Comparison of ENCODE assay signal across 8 cellular contexts in the genomic region with DNA sequence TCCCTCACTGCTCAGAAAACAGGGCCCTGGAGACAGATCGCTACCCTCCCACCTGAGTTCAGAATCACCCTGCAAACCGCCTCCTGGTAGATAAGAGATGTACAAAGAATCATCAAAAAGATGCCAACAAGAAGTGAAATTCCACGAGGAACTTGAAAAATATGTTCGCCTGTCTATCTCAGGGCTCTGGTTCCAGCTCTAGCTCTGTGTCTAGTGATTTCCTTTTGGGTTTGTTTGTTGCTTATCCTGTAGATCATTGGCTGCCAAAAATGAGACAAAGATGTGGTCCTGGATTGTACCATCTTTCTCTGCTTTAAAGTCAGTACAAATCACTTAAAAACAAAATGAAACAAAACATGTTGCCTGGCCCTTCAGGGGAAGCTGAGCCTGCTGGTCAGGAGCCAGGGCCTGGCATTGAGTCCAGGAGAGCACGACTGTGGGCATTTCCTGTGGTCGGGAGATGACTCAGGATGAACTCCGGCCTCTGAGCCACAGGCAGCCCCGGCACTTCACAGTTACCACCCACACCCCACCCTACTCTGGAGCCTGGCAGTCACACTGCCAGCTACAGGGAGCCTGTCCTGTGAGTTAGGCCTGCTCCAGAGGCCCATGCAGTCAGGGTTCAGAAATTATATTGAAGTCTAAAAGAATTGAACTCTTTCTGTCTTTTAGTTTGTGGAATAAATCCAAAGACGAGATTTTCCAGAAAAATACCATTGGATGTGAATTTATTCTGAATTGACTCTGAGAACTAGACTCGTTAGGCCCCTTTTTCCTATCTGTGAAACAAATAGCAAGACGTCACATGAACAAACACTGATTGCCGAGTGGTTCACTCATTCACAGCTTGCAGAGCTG. TPM values are rescaled to one million over a fixed set of nuclear protein-coding genes. Genes with fewer than 3 reads are reported as not detected.
DNase-seq lines count a peak whose midpoint lies in the region; ATAC-seq and TF ChIP-seq lines count a peak whose summit lies in the region.
"Had no signal": no experiment of that assay in that cellular context is flagged by ENCODE, and none has a peak within 500 bp of the region (broad histone marks: within the 10 kb centered on the region; RNA-seq: fewer than 3 reads in every experiment).

No MANE protein-coding gene starts in this region.

- DNase-seq in NCI-H226: peak; percentile 99
- DNase-seq in dermis microvascular lymphatic vessel endothelial cell (ENCODE audit: low read depth in 2 of 2): peak; percentile 41 to 92
- peak; percentile 32 for DNase-seq in mesendoderm
- DNase-seq in ureter (ENCODE audit: low spot score): peak; percentile 71
- DNase-seq in putamen (ENCODE audit: low spot score): no peak
- no peak for DNase-seq in CD4-positive, alpha-beta T cell

- no peaks in the 10 kb centered on the region for H3K79me1 ChIP-seq in mesendoderm (ENCODE audit: low read length)

- H3K27me3 Mint-ChIP-seq in CD4-positive, alpha-beta T cell: no peaks in the 10 kb centered on the region

- no peak overlapping the region for H4K5ac ChIP-seq in mesendoderm (ENCODE audit: low read length)

- peak; percentile 44 for ATAC-seq in GM19025 (IDR thresholded peaks at IDR 0.05; ENCODE audit: low read depth, unreplicated experiment)
- ATAC-seq in CD4-positive, alpha-beta T cell (ENCODE audit: poor library complexity): no peak

- no peak overlapping the region for H2AK5ac ChIP-seq in mesendoderm (ENCODE audit: low read length)

- POLR2A ChIA-PET in CD4-positive, alpha-beta T cell (lab: Charles Lee): interaction anchor here (1.0 kb wide), 1 partner anchor 94 kb away, joined by 3 read pairs; no protein-coding TSS in a partner anchor

- no peaks in the 10 kb centered on the region for H3K9me3 ChIP-seq in CD4-positive, alpha-beta T cell (ENCODE audit: control insufficient read depth, low read length)

- H3K27ac ChIP-seq in mesendoderm (ENCODE audit: low read depth, low read length): peak overlapping the region; percentile 43
- H3K27ac ChIP-seq in CD4-positive, alpha-beta T cell (ENCODE audit: low read depth, low read length): no peak overlapping the region

- H3K4ac ChIP-seq in mesendoderm (ENCODE audit: low read depth, low read length): no peak overlapping the region

- no peak for TF ChIP-seq CTCF in CD4-positive, alpha-beta T cell (IDR thresholded peaks at IDR 0.05)

- no peak overlapping the region for H3K23ac ChIP-seq in mesendoderm (ENCODE audit: low read length)

- H3K9ac ChIP-seq in mesendoderm (ENCODE audit: low read length): no peak overlapping the region

- no peaks in the 10 kb centered on the region for H3K79me2 ChIP-seq in mesendoderm (ENCODE audit: control insufficient read depth, insufficient read depth, low read length)

- H3K4me3 Mint-ChIP-seq in CD4-positive, alpha-beta T cell: no peak overlapping the region

- H2BK5ac ChIP-seq in mesendoderm (ENCODE audit: low read length): no peak overlapping the region

- peaks cover 6% of the 10 kb centered on the region for H3K4me1 Mint-ChIP-seq in CD4-positive, alpha-beta T cell (ENCODE audit: low read depth)

- peak overlapping the region; percentile 37 for H3K56ac ChIP-seq in mesendoderm (ENCODE audit: low read length)

- H3K4me1 ChIP-seq in mesendoderm (ENCODE audit: control insufficient read depth, low read depth, low read length): no peaks in the 10 kb centered on the region

- no peaks in the 10 kb centered on the region for H3K27me3 ChIP-seq in mesendoderm (ENCODE audit: insufficient read depth, low read length, poor library complexity)
- no peaks in the 10 kb centered on the region for H3K27me3 ChIP-seq in CD4-positive, alpha-beta T cell (ENCODE audit: control insufficient read depth, insufficient read depth, low read length)

- no CpG with 5 or more reads among the region's 12 CpGs for WGBS in mesendoderm (ENCODE audit: extremely low coverage, insufficient coverage, low lambda C conversion rate)

- no peak overlapping the region for H3K4me3 ChIP-seq in mesendoderm (ENCODE audit: low read length)

- H4K8ac ChIP-seq in mesendoderm (ENCODE audit: low read depth, low read length): no peak overlapping the region

- H2BK120ac ChIP-seq in mesendoderm (ENCODE audit: low read depth, low read length): peak overlapping the region; percentile 39

- CTCF ChIA-PET in CD4-positive, alpha-beta T cell (lab: Charles Lee): no interaction called here

- H3K4me2 ChIP-seq in mesendoderm (ENCODE audit: low read length): no peak overlapping the region

- no peaks in the 10 kb centered on the region for H3K36me3 Mint-ChIP-seq in CD4-positive, alpha-beta T cell (ENCODE audit: low read depth)

- no peaks in the 10 kb centered on the region for H3K36me3 ChIP-seq in mesendoderm (ENCODE audit: control insufficient read depth, insufficient read depth, low read length)

- peak overlapping the region; percentile 11 for H3K18ac ChIP-seq in mesendoderm (ENCODE audit: low read length)

- H2BK15ac ChIP-seq in mesendoderm (replicated peaks; ENCODE audit: low read depth): no peak overlapping the region

- no peaks in the 10 kb centered on the region for H3K9me3 Mint-ChIP-seq in CD4-positive, alpha-beta T cell

- intact Hi-C loops in CD4-positive, alpha-beta T cell (cut with DNase I, micrococcal nuclease): no loop called here

- H3K27ac Mint-ChIP-seq in CD4-positive, alpha-beta T cell: no peak overlapping the region

RNA-seq across cellular contexts. Expression of a gene that starts 8.0 kb away (rescaled TPM):
- total RNA-seq in dermis microvascular lymphatic vessel endothelial cell: not detected in 2 replicates
- polyA plus RNA-seq in mesendoderm (2013, experiment 1 of 2): not detected
- polyA plus RNA-seq in mesendoderm (2013, experiment 2 of 2): not detected
- 96.3 TPM for total RNA-seq in ureter
- not detected for total RNA-seq in CD4-positive, alpha-beta T cell
- total RNA-seq: T-helper 2 cell treated with Interferon-gamma antibody and Interleukin-4, amounts not matched to agents 100 ng/mL and 5 ng/mL, for 36 hours had no signal

Comparison
In these comparisons a context has a peak if more than half of its experiments do, and no peak if none do; other contexts are left out.
1. DNase-seq: peak in NCI-H226 (single experiment), dermis microvascular lymphatic vessel endothelial cell (2 of 2), mesendoderm (single experiment) and ureter (single experiment); none in putamen (single experiment) and CD4-positive, alpha-beta T cell (0 of 10).
2. RNA of a gene that starts 8.0 kb away (total RNA-seq): 96.3 TPM in ureter (single experiment); not detected in dermis microvascular lymphatic vessel endothelial cell and not detected in CD4-positive, alpha-beta T cell; every median in the first group is over 10 times any median in the second.